Comparison of ENCODE assay signal across 8 cellular contexts in genomic region chr7:23680417-23681405, GRCh38. TPM values are rescaled to one million over a fixed set of nuclear protein-coding genes. Genes with fewer than 3 reads are reported as not detected.
DNase-seq lines count a peak whose midpoint lies in the region; ATAC-seq and TF ChIP-seq lines count a peak whose summit lies in the region.

No MANE protein-coding gene starts in this region.

- H3K27ac ChIP-seq in gastroesophageal sphincter: peak overlapping the region; percentile 88 to 95 (median 92)
- no peak overlapping the region for H3K27ac ChIP-seq in neural progenitor cell
- peak overlapping the region; percentile 58 to 82 for H3K27ac ChIP-seq in thoracic aorta

- H3K9me3 ChIP-seq in gastroesophageal sphincter (no peaks in the 10 kb centered on the region), neural progenitor cell (ENCODE audit: low read depth) (no peaks in the 10 kb centered on the region), thoracic aorta (no peaks in the 10 kb centered on the region)

- TF ChIP-seq POLR2A in gastroesophageal sphincter (IDR thresholded peaks at IDR 0.05): no peak

- H3K27ac Mint-ChIP-seq in neural progenitor cell: peak overlapping the region; percentile 74

- H3K4me1 Mint-ChIP-seq in neural progenitor cell: peaks cover 18% of the 10 kb centered on the region

- H3K9ac ChIP-seq in neural progenitor cell: no peak overlapping the region

- no peaks in the 10 kb centered on the region for H3K36me3 ChIP-seq in gastroesophageal sphincter
- H3K36me3 ChIP-seq in neural progenitor cell: no peaks in the 10 kb centered on the region
- H3K36me3 ChIP-seq in thoracic aorta: no peaks in the 10 kb centered on the region

- no peak for TF ChIP-seq EP300 in gastroesophageal sphincter (IDR thresholded peaks at IDR 0.05)

- H3K27me3 Mint-ChIP-seq in neural progenitor cell (ENCODE audit: insufficient read depth, low read depth): peaks cover 3% of the 10 kb centered on the region

- peaks cover 52% of the 10 kb centered on the region for H3K79me2 ChIP-seq in neural progenitor cell (ENCODE audit: low read depth)

- H3K4me2 ChIP-seq in neural progenitor cell: peak overlapping the region; percentile 80

- H3K4me1 ChIP-seq in gastroesophageal sphincter (peaks cover 0 to 30% (median 0%) of the 10 kb centered on the region in 3 donors), neural progenitor cell (peaks cover 9% of the 10 kb centered on the region), thoracic aorta (ENCODE audit: control insufficient read depth in 1 of 2, low read depth in 2 of 2) (peaks cover 4 to 6% of the 10 kb centered on the region in 2 donors)

- peak; percentile 41 for ATAC-seq in HG03045 (IDR thresholded peaks at IDR 0.05; ENCODE audit: unreplicated experiment)
- peak; percentile 58 for ATAC-seq in gastroesophageal sphincter
- ATAC-seq in thoracic aorta (ENCODE audit: insufficient number of reproducible peaks, low FRiP score, low read depth): peak; percentile 58

- peak overlapping the region; percentile 89 for H2AFZ ChIP-seq in neural progenitor cell (replicated peaks)

- peak overlapping the region; percentile 92 for H3K4me3 Mint-ChIP-seq in neural progenitor cell

- H4K20me1 ChIP-seq in neural progenitor cell (ENCODE audit: low read depth): peaks cover 18% of the 10 kb centered on the region

- DNase-seq in NCI-H446 (lab: John Stamatoyannopoulos, UW): peak; percentile 13 to 53
- DNase-seq in NCI-H446 treated with DMSO at 0.1 percent for 48 hours (lab: John Stamatoyannopoulos, UW): no peak
- peak; percentile 95 for DNase-seq in NCI-H69 (lab: John Stamatoyannopoulos, UW)
- DNase-seq in activated gamma-delta T cell treated with anti-CD3 and anti-CD28 coated beads, Interleukin-2, amount 50 U/mL, for 16 hours (ENCODE audit: low read depth): peak; percentile 7
- peak; percentile 89 for DNase-seq in neural progenitor cell (ENCODE audit: low spot score)
- DNase-seq in thoracic aorta (ENCODE audit: low spot score): no peak

- H3K36me3 Mint-ChIP-seq in neural progenitor cell: peaks cover 5% of the 10 kb centered on the region

- TF ChIP-seq CTCF in gastroesophageal sphincter (IDR thresholded peaks at IDR 0.05) (no peak), neural progenitor cell (IDR thresholded peaks at IDR 0.05) (no peak), thoracic aorta (IDR thresholded peaks at IDR 0.05) (no peak)

- peak overlapping the region; percentile 93 to 98 for H3K4me3 ChIP-seq in gastroesophageal sphincter
- peak overlapping the region; percentile 60 for H3K4me3 ChIP-seq in neural progenitor cell
- peak overlapping the region; percentile 80 for H3K4me3 ChIP-seq in thoracic aorta

- H3F3A ChIP-seq in neural progenitor cell (ENCODE audit: low read depth): peaks cover 9% of the 10 kb centered on the region

- H3K27me3 ChIP-seq in gastroesophageal sphincter (no peaks in the 10 kb centered on the region), neural progenitor cell (peaks cover 13% of the 10 kb centered on the region), thoracic aorta (replicated peaks; ENCODE audit: insufficient read depth) (no peaks in the 10 kb centered on the region)

- no peaks in the 10 kb centered on the region for H3K9me3 Mint-ChIP-seq in neural progenitor cell

- 3 to 12% methylated on average over 12 to 13 of the region's 42 CpGs for WGBS in gastroesophageal sphincter (ENCODE audit: low coverage in 1 of 2), 2 donors

RNA-seq across cellular contexts. Expression of gene FAM221A, which starts 0.7 kb away (rescaled TPM):
- total RNA-seq in gastroesophageal sphincter (10 to 100 TPM in 2 of 4 donors, 1 to 10 TPM in 2; 3.2 to 12.1 (median 7.5) TPM), neural progenitor cell (ENCODE audit: low replicate concordance) (26.2 and 27.2 TPM in 2 replicates), thoracic aorta (10 to 100 TPM in 1 of 2 donors, 1 to 10 TPM in 1; 2.6 to 16.8 TPM)

RNA-seq across cellular contexts. Expression of gene STK31, which starts 29.3 kb away (rescaled TPM):
- under 1 TPM in 3 of 4 donors, not detected in 1; 0.31 to 0.94 (median 0.62) TPM for total RNA-seq in gastroesophageal sphincter
- total RNA-seq in neural progenitor cell (ENCODE audit: low replicate concordance): 0.93 and 2.8 TPM in 2 replicates
- 1 to 10 TPM in 1 of 2 donors, under 1 TPM in 1; 0.92 to 1.5 TPM for total RNA-seq in thoracic aorta

Comparison
In these comparisons a context has a peak if more than half of its experiments do, and no peak if none do; other contexts are left out.
1. DNase-seq: peak in NCI-H446 (2 of 2), NCI-H69 (single experiment), activated gamma-delta T cell treated with anti-CD3 and anti-CD28 coated beads, Interleukin-2, amount 50 U/mL, for 16 hours (single experiment) and neural progenitor cell (single experiment); none in NCI-H446 treated with DMSO at 0.1 percent for 48 hours (single experiment) and thoracic aorta (single experiment).
2. Peak in every context shown above with its lines, with median percentiles within 50 percentile points of each other: ATAC-seq and H3K4me3 ChIP-seq.